ENCODE assay signal across 1 cellular context in the genomic region with DNA sequence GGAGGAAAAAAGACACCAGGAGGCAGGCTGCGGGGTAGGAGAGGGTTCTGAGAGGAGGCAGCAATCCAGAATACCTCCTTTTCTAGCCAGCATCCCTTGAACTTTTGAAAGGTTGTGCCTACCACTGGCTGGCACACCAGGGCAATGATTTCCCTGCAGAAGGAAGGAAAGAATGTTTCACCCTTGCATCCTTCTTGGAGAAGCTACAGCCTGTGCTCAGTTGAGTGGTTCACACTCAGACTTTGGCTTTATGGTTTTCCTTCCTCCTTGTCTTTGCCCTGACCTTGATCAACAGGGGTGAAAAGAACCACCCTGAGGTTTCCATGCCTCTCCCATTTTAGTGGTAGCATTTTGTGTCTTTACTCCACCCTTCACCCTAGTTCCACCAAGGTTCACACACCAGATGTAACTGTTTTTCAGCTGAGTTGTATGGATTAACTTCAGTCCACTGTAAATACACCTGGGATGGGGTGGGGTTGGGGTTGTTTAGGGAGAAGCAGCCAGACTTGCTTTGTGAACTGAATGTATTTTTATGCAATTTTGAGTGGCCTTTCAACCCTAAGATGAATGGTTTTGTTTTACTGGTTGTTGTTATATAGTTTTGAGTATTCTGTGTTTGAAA.
TF ChIP-seq lines count a peak whose summit lies in the region.

No MANE protein-coding gene starts in this region.

TF ChIP-seq in endothelial cell of umbilical vein, 7 proteins besides CTCF, POLR2A, EP300 and RAD21:
- no peak for TF ChIP-seq JUN (IDR thresholded peaks at IDR 0.05; ENCODE audit: borderline replicate concordance, insufficient read depth, insufficient read length, low read depth)
- TF ChIP-seq GATA2 (IDR thresholded peaks at IDR 0.05; ENCODE audit: insufficient read depth, insufficient read length, low read depth, low read length), result no peak
- TF ChIP-seq, protein P1, sequence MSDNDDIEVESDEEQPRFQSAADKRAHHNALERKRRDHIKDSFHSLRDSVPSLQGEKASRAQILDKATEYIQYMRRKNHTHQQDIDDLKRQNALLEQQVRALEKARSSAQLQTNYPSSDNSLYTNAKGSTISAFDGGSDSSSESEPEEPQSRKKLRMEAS (IDR thresholded peaks at IDR 0.05; ENCODE audit: insufficient read depth, insufficient read length), result no peak
- TF ChIP-seq POLR2AphosphoS5 (IDR thresholded peaks at IDR 0.05; ENCODE audit: insufficient read depth, low read depth, low read length), result no peak
- TF ChIP-seq EZH2 (IDR thresholded peaks at IDR 0.05; ENCODE audit: borderline replicate concordance, low read depth, low read length, severe bottlenecking), result no peak
- no peak for TF ChIP-seq FOS (IDR thresholded peaks at IDR 0.05; ENCODE audit: borderline replicate concordance, insufficient read depth, low read length)
- no peak for TF ChIP-seq MYC (IDR thresholded peaks at IDR 0.05; ENCODE audit: low read depth, low read length)
TF ChIP-seq in endothelial cell of umbilical vein: peak in this region for 0.
